16 cellular contexts compared by ENCODE assay signal in the genomic region with DNA sequence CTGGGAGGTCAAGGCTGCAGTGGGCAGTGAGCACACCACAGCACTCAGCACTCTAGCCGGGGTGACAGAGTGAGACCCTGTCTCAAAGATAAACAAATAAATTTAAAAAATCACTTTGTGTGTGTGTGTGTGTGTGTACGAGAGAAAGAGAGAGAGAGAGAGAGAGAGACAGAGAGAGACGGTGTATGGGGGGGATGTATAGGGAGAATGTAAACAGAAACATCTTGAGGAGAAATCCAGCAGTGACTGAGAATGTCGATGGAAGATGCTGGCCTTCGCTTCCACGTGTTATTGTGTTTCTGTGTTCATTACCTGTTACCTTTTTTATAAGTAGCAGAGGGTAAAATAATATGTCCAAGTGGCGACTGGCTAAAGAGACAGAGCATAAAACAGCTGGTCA.
"Had no signal": no experiment of that assay in that cellular context is flagged by ENCODE, and none has a peak within 500 bp of the region (broad histone marks: within the 10 kb centered on the region; RNA-seq: fewer than 3 reads in every experiment).

No MANE protein-coding gene starts in this region.

- DNase-seq: dermis blood vessel endothelial cell; foreskin keratinocyte; kidney glomerular epithelial cell; naive thymus-derived CD8-positive, alpha-beta T cell; psoas muscle; retina; right lobe of liver; stimulated activated CD4-positive, alpha-beta T cell treated with anti-CD3 and anti-CD28 coated beads, Interleukin-1b, Interleukin-23, amount 100 ng/mL, for 48 hours; stimulated activated CD4-positive, alpha-beta T cell treated with anti-CD3 and anti-CD28 coated beads, Interleukin-4, amount 100 ng/mL, for 24 hours; tibial artery; upper lobe of right lung had no signal

- H3K27ac Mint-ChIP-seq: naive thymus-derived CD8-positive, alpha-beta T cell; stimulated activated memory B cell treated with anti-CD40 and anti-IgM and Interleukin-4, amounts not matched to agents 10 μg/mL and 1 μg/mL and 100 μg/mL, for 72 hours; stimulated activated naive CD8-positive, alpha-beta T cell treated with anti-CD3 and anti-CD28 coated beads, Interleukin-15, Interleukin-2, amounts not matched to agents 100 ng/mL and 50 ng/mL, for 24 hours had no signal

- H3K27me3 ChIP-seq: hepatocyte, neutrophil, right lobe of liver, upper lobe of right lung, vagina had no signal

- H3K36me3 ChIP-seq: neutrophil, right lobe of liver, tibial artery, upper lobe of right lung, vagina had no signal

- H3K9me3 ChIP-seq: neutrophil, psoas muscle, right lobe of liver, tibial artery, upper lobe of right lung, vagina had no signal

- H3K27ac ChIP-seq: foreskin keratinocyte, hepatocyte, neutrophil, psoas muscle, right lobe of liver, tibial artery, upper lobe of right lung, vagina had no signal

- H3K4me3 Mint-ChIP-seq: naive thymus-derived CD8-positive, alpha-beta T cell; stimulated activated memory B cell treated with anti-CD40 and anti-IgM and Interleukin-4, amounts not matched to agents 10 μg/mL and 1 μg/mL and 100 μg/mL, for 72 hours; stimulated activated naive CD8-positive, alpha-beta T cell treated with anti-CD3 and anti-CD28 coated beads, Interleukin-15, Interleukin-2, amounts not matched to agents 100 ng/mL and 50 ng/mL, for 24 hours had no signal

- H3K36me3 Mint-ChIP-seq: naive thymus-derived CD8-positive, alpha-beta T cell; stimulated activated memory B cell treated with anti-CD40 and anti-IgM and Interleukin-4, amounts not matched to agents 10 μg/mL and 1 μg/mL and 100 μg/mL, for 72 hours had no signal

- ATAC-seq: foreskin keratinocyte; naive thymus-derived CD8-positive, alpha-beta T cell; psoas muscle; right lobe of liver; stimulated activated memory B cell treated with anti-CD40 and anti-IgM and Interleukin-4, amounts not matched to agents 10 μg/mL and 1 μg/mL and 100 μg/mL, for 72 hours had no signal

- H3K27me3 Mint-ChIP-seq: stimulated activated memory B cell treated with anti-CD40 and anti-IgM and Interleukin-4, amounts not matched to agents 10 μg/mL and 1 μg/mL and 100 μg/mL, for 72 hours; stimulated activated naive CD8-positive, alpha-beta T cell treated with anti-CD3 and anti-CD28 coated beads, Interleukin-15, Interleukin-2, amounts not matched to agents 100 ng/mL and 50 ng/mL, for 24 hours had no signal

- H3K4me3 ChIP-seq: hepatocyte, psoas muscle, right lobe of liver, tibial artery, upper lobe of right lung, vagina had no signal

- H3K9me3 Mint-ChIP-seq: naive thymus-derived CD8-positive, alpha-beta T cell; stimulated activated memory B cell treated with anti-CD40 and anti-IgM and Interleukin-4, amounts not matched to agents 10 μg/mL and 1 μg/mL and 100 μg/mL, for 72 hours; stimulated activated naive CD8-positive, alpha-beta T cell treated with anti-CD3 and anti-CD28 coated beads, Interleukin-15, Interleukin-2, amounts not matched to agents 100 ng/mL and 50 ng/mL, for 24 hours had no signal

- H3K4me1 ChIP-seq: foreskin keratinocyte, psoas muscle, right lobe of liver had no signal
